ENCODE assay signal across 11 cellular contexts in the genomic region with DNA sequence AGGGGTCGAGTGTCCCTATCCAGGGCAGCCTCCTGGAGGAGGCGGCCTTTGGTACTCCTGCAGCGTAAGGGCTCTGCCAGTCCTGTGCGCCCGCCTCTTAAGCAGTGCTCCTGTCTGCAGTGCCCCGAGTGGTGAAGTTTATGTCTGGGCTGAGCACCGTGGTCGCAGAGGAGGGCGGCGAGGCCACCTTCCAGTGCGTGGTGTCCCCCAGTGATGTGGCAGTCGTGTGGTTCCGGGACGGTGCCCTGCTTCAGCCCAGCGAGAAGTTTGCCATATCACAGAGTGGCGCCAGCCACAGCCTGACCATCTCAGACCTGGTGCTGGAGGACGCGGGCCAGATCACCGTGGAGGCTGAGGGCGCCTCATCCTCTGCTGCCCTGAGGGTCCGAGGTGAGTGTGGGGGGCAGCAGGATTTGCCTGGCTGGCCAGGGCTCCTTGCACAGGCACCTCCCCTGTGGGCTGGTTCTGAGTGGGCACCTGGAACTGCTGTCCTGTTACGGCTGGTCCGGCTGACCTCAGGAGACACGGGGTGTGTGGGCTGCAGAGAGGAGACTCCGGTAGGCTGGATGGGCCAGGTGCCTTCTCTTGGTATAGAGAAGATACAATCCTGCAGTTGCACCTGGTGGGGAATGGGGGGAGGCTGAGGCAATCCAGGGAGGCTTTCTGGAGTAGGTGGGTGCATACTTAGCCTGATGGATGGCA.
DNase-seq lines count a peak whose midpoint lies in the region; ATAC-seq and TF ChIP-seq lines count a peak whose summit lies in the region.
"Had no signal": no experiment of that assay in that cellular context is flagged by ENCODE, and none has a peak within 500 bp of the region (broad histone marks: within the 10 kb centered on the region; RNA-seq: fewer than 3 reads in every experiment).

No MANE protein-coding gene starts in this region.

- no peaks in the 10 kb centered on the region for H3K9me2 ChIP-seq in hepatocyte (replicated peaks; ENCODE audit: insufficient read depth)

- POLR2A ChIA-PET in activated B cell treated with CpG ODN at 0.5 μM for 24 hours (lab: Charles Lee) = interaction anchor here (2.3 kb wide), 1 partner anchor 109 kb away, joined by 11 read pairs; a partner anchor contains a TSS

- H3K4me3 ChIP-seq in hepatocyte (no peak overlapping the region), smooth muscle cell (no peak overlapping the region)

- peak; percentile 26 for DNase-seq in activated CD4-positive, alpha-beta T cell treated with anti-CD3 and anti-CD28 coated beads for 48 hours
- DNase-seq in activated CD4-positive, alpha-beta T cell treated with anti-CD3 and anti-CD28 coated beads, Interleukin-2, amount 50 U/mL, for 4 hours = no peak
- DNase-seq in activated B cell treated with CpG ODN at 0.5 μM for 24 hours (peak; percentile 10), hepatocyte (ENCODE audit: low spot score) (no peak), smooth muscle cell (lab: John Stamatoyannopoulos, UW; ENCODE audit: unreplicated experiment) (no peak), middle frontal gyrus (ENCODE audit: extremely low spot score, low spot score) (no peak)
- DNase-seq: body of pancreas, Karpas-422, NCI-H748 treated with DMSO at 0.1 percent for 48 hours had no signal

- H3K4me1 ChIP-seq in hepatocyte (ENCODE audit: insufficient read depth) (no peaks in the 10 kb centered on the region), smooth muscle cell (ENCODE audit: low read depth) (no peaks in the 10 kb centered on the region)

- TF ChIP-seq CTCF in activated B cell treated with CpG ODN at 0.5 μM for 24 hours (IDR thresholded peaks at IDR 0.05) (no peak), hepatocyte (IDR thresholded peaks at IDR 0.05; ENCODE audit: poor library complexity) (no peak), smooth muscle cell (IDR thresholded peaks at IDR 0.05; ENCODE audit: borderline replicate concordance, insufficient read depth, poor library complexity, severe bottlenecking) (no peak)

- H4K20me1 ChIP-seq in hepatocyte (ENCODE audit: insufficient read depth, poor library complexity, severe bottlenecking) (no peaks in the 10 kb centered on the region), smooth muscle cell (ENCODE audit: low read depth) (no peaks in the 10 kb centered on the region)

- H3K79me2 ChIP-seq in hepatocyte = no peaks in the 10 kb centered on the region
- no peaks in the 10 kb centered on the region for H3K79me2 ChIP-seq in smooth muscle cell (ENCODE audit: low read depth)

- H3K4me1 Mint-ChIP-seq in activated B cell treated with CpG ODN at 0.5 μM for 24 hours = peaks cover 8% of the 10 kb centered on the region

- H3K4me3 Mint-ChIP-seq in activated B cell treated with CpG ODN at 0.5 μM for 24 hours = peak overlapping the region; percentile 82

- peak overlapping the region; percentile 30 for H3K27ac Mint-ChIP-seq in activated B cell treated with CpG ODN at 0.5 μM for 24 hours

- H3K4me2 ChIP-seq in hepatocyte = peak overlapping the region; percentile 93
- H3K4me2 ChIP-seq in smooth muscle cell = peak overlapping the region; percentile 99

- H3K27me3 Mint-ChIP-seq in activated B cell treated with CpG ODN at 0.5 μM for 24 hours = no peaks in the 10 kb centered on the region

- no peak overlapping the region for H3K27ac ChIP-seq in hepatocyte
- no peak overlapping the region for H3K27ac ChIP-seq in smooth muscle cell (ENCODE audit: low read depth)

- no peaks in the 10 kb centered on the region for H3K36me3 ChIP-seq in hepatocyte (replicated peaks; ENCODE audit: insufficient read depth, low read depth)
- H3K36me3 ChIP-seq in smooth muscle cell (ENCODE audit: low read depth) = no peaks in the 10 kb centered on the region

- H2AFZ ChIP-seq in hepatocyte (no peak overlapping the region), smooth muscle cell (ENCODE audit: low read depth) (no peak overlapping the region)

- H3K9me3 ChIP-seq in hepatocyte (ENCODE audit: low read depth) (no peaks in the 10 kb centered on the region), smooth muscle cell (replicated peaks; ENCODE audit: low read depth) (no peaks in the 10 kb centered on the region)
- H3K9me3 ChIP-seq: body of pancreas had no signal

- H3K27me3 ChIP-seq in hepatocyte = no peaks in the 10 kb centered on the region
- H3K27me3 ChIP-seq in smooth muscle cell (ENCODE audit: low read depth) = no peaks in the 10 kb centered on the region
- H3K27me3 ChIP-seq: body of pancreas had no signal

- no peaks in the 10 kb centered on the region for H3K9me3 Mint-ChIP-seq in activated B cell treated with CpG ODN at 0.5 μM for 24 hours

- 93% methylated on average over 25 of the region's 25 CpGs for WGBS in hepatocyte (ENCODE audit: low lambda C conversion rate, missing lambda C conversion rate)
- 93% methylated on average over 24 of the region's 25 CpGs for WGBS in smooth muscle cell (ENCODE audit: low lambda C conversion rate)

- no peaks in the 10 kb centered on the region for H3F3A ChIP-seq in smooth muscle cell (ENCODE audit: low read depth)

- intact Hi-C loops in activated B cell treated with CpG ODN at 0.5 μM for 24 hours (cut with micrococcal nuclease) = loop anchor here (5.0 kb wide), 3 partner anchors 142 to 542 kb away; no protein-coding TSS in a partner anchor

- H3K9ac ChIP-seq in smooth muscle cell (ENCODE audit: low read depth) = no peak overlapping the region

- H3K36me3 Mint-ChIP-seq in activated B cell treated with CpG ODN at 0.5 μM for 24 hours (ENCODE audit: low read depth) = no peaks in the 10 kb centered on the region

- no peak for ATAC-seq in activated B cell treated with CpG ODN at 0.5 μM for 24 hours (ENCODE audit: low read depth)
- no peak for ATAC-seq in GM18502 (IDR thresholded peaks at IDR 0.05; ENCODE audit: poor library complexity, unreplicated experiment)
- ATAC-seq in HG03175 (IDR thresholded peaks at IDR 0.05; ENCODE audit: unreplicated experiment) = no peak

- CTCF ChIA-PET in activated B cell treated with CpG ODN at 0.5 μM for 24 hours (lab: Charles Lee) = no interaction called here

Comparison
In these comparisons a context has a peak if more than half of its experiments do, and no peak if none do; other contexts are left out.
1. DNase-seq: peak in activated CD4-positive, alpha-beta T cell treated with anti-CD3 and anti-CD28 coated beads for 48 hours (single experiment) and activated B cell treated with CpG ODN at 0.5 μM for 24 hours (single experiment); none in activated CD4-positive, alpha-beta T cell treated with anti-CD3 and anti-CD28 coated beads, Interleukin-2, amount 50 U/mL, for 4 hours (0 of 2), hepatocyte (single experiment), smooth muscle cell (single experiment) and middle frontal gyrus (single experiment).